ENCODE assay signal across 16 cellular contexts in the genomic region with DNA sequence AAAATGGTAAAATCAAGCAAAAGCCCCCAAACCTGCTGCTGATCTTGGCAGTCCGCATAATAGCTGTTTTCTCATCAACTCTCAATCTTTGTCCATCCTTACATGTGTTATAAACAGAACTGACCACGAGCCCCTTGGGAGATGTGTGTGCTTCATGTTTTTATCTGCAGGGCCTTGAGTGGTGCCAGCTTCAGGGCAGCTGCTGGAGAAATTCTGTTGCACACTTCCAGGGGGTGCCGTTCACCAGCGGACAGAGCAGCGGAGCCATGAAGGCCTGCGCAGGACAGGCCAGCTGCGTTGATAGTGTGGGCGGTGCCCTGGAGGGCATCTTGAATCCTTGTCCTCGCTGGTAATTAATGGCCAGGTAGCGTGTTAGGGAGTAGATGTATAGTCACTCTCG. TPM values are rescaled to one million over a fixed set of nuclear protein-coding genes. Genes with fewer than 3 reads are reported as not detected.
DNase-seq lines count a peak whose midpoint lies in the region; ATAC-seq and TF ChIP-seq lines count a peak whose summit lies in the region.
"Had no signal": no experiment of that assay in that cellular context is flagged by ENCODE, and none has a peak within 500 bp of the region (broad histone marks: within the 10 kb centered on the region; RNA-seq: fewer than 3 reads in every experiment).

No MANE protein-coding gene starts in this region.

- no peaks in the 10 kb centered on the region for H3K9me3 ChIP-seq in CD4-positive, alpha-beta T cell (ENCODE audit: control insufficient read depth, low read length)
- no peaks in the 10 kb centered on the region for H3K9me3 ChIP-seq in gastrocnemius medialis
- no peaks in the 10 kb centered on the region for H3K9me3 ChIP-seq in smooth muscle cell (replicated peaks; ENCODE audit: low read depth)
- H3K9me3 ChIP-seq in GM23248 (ENCODE audit: low read depth) = no peaks in the 10 kb centered on the region
- H3K9me3 ChIP-seq: body of pancreas had no signal

- POLR2A ChIA-PET in CD4-positive, alpha-beta T cell (lab: Charles Lee) = no interaction called here
- POLR2A ChIA-PET in activated B cell treated with CpG ODN at 0.5 μM for 24 hours (lab: Charles Lee) = interaction anchor here (0.9 kb wide), 1 partner anchor 8 kb away, joined by 4 read pairs; no protein-coding TSS in a partner anchor

- H3K36me3 ChIP-seq in gastrocnemius medialis (peaks cover 0 to 5% of the 10 kb centered on the region in 2 donors), smooth muscle cell (ENCODE audit: low read depth) (no peaks in the 10 kb centered on the region), GM23248 (ENCODE audit: low read depth) (peaks cover 6% of the 10 kb centered on the region; the same call in 1 of the 2 replicates)

- TF ChIP-seq CTCF in CD4-positive, alpha-beta T cell (IDR thresholded peaks at IDR 0.05) = no peak
- TF ChIP-seq CTCF in activated B cell treated with CpG ODN at 0.5 μM for 24 hours (IDR thresholded peaks at IDR 0.05) (no peak), gastrocnemius medialis (IDR thresholded peaks at IDR 0.05 in 4 of 5, conservative IDR thresholded peaks at IDR 0.05 in 1 of 5) (no peak), smooth muscle cell (IDR thresholded peaks at IDR 0.05; ENCODE audit: borderline replicate concordance, insufficient read depth, poor library complexity, severe bottlenecking) (no peak)

- H3K9me3 Mint-ChIP-seq in CD4-positive, alpha-beta T cell = no peaks in the 10 kb centered on the region
- no peaks in the 10 kb centered on the region for H3K9me3 Mint-ChIP-seq in activated B cell treated with CpG ODN at 0.5 μM for 24 hours
- H3K9me3 Mint-ChIP-seq: activated CD4-positive, alpha-beta memory T cell treated with anti-CD3 and anti-CD28 coated beads for 36 hours had no signal

- ATAC-seq in CD4-positive, alpha-beta T cell (ENCODE audit: poor library complexity) = no peak
- ATAC-seq in activated B cell treated with CpG ODN at 0.5 μM for 24 hours (ENCODE audit: low read depth) = peak; percentile 18
- no peak for ATAC-seq in gastrocnemius medialis
- no peak for ATAC-seq in HG03159 (IDR thresholded peaks at IDR 0.05; ENCODE audit: unreplicated experiment)
- ATAC-seq: body of pancreas had no signal

- H3K79me2 ChIP-seq in smooth muscle cell (ENCODE audit: low read depth) = peaks cover 99% of the 10 kb centered on the region
- peaks cover 100% of the 10 kb centered on the region for H3K79me2 ChIP-seq in GM23248 (ENCODE audit: insufficient read depth)

- in situ Hi-C loops in gastrocnemius medialis (cut with MboI; ENCODE audit: low sequenced_read_pairs in 4 of 4) (no loop called here), GM23248 (cut with MboI) (no loop called here)

- peak overlapping the region; percentile 43 for H3K27ac Mint-ChIP-seq in CD4-positive, alpha-beta T cell
- peak overlapping the region; percentile 77 for H3K27ac Mint-ChIP-seq in activated B cell treated with CpG ODN at 0.5 μM for 24 hours
- H3K27ac Mint-ChIP-seq: activated CD4-positive, alpha-beta memory T cell treated with anti-CD3 and anti-CD28 coated beads for 36 hours had no signal

- H3K4me2 ChIP-seq in smooth muscle cell = no peak overlapping the region
- H3K4me2 ChIP-seq in GM23248 (ENCODE audit: unreplicated experiment) = no peak overlapping the region

- H3F3A ChIP-seq in smooth muscle cell (ENCODE audit: low read depth) (peaks cover 7% of the 10 kb centered on the region), GM23248 (ENCODE audit: insufficient read depth) (peaks cover 27% of the 10 kb centered on the region)

- H3K9ac ChIP-seq in smooth muscle cell (ENCODE audit: low read depth) (no peak overlapping the region), GM23248 (no peak overlapping the region)

- H3K4me3 ChIP-seq in gastrocnemius medialis = no peak overlapping the region
- H3K4me3 ChIP-seq in smooth muscle cell = no peak overlapping the region
- H3K4me3 ChIP-seq in GM23248 = no peak overlapping the region
- H3K4me3 ChIP-seq: body of pancreas had no signal

- H3K4me1 ChIP-seq in gastrocnemius medialis = peaks cover 90 to 97% of the 10 kb centered on the region in 2 donors
- peaks cover 4% of the 10 kb centered on the region for H3K4me1 ChIP-seq in smooth muscle cell (ENCODE audit: low read depth)
- peaks cover 16% of the 10 kb centered on the region for H3K4me1 ChIP-seq in GM23248 (ENCODE audit: insufficient read depth)

- peaks cover 63% of the 10 kb centered on the region for H3K4me1 Mint-ChIP-seq in CD4-positive, alpha-beta T cell (ENCODE audit: low read depth)
- H3K4me1 Mint-ChIP-seq in activated B cell treated with CpG ODN at 0.5 μM for 24 hours = peaks cover 68% of the 10 kb centered on the region

- peaks cover 100% of the 10 kb centered on the region for H4K20me1 ChIP-seq in smooth muscle cell (ENCODE audit: low read depth)
- H4K20me1 ChIP-seq in GM23248 (ENCODE audit: insufficient read depth) = peaks cover 15% of the 10 kb centered on the region; the same call in 1 of the 2 replicates

- intact Hi-C loops in CD4-positive, alpha-beta T cell (cut with DNase I, micrococcal nuclease) = no loop called here
- intact Hi-C loops in activated B cell treated with CpG ODN at 0.5 μM for 24 hours (cut with micrococcal nuclease) (no loop called here), gastrocnemius medialis (cut with DNase I; ENCODE audit: low total_unique reads) (loop anchor here (2.0 kb wide), 1 partner anchor 32 kb away; no protein-coding TSS in a partner anchor)

- WGBS in smooth muscle cell (ENCODE audit: low lambda C conversion rate) = 90% methylated on average over 11 of the region's 11 CpGs
- 85 to 89% methylated on average over 11 of the region's 11 CpGs for WGBS in GM23248 (ENCODE audit: low coverage in 1 of 2, low lambda C conversion rate in 2 of 2, missing lambda C conversion rate in 2 of 2), 2 experiments

- TF ChIP-seq POLR2A in gastrocnemius medialis (IDR thresholded peaks at IDR 0.05) = no peak

- no peak overlapping the region for H3K4me3 Mint-ChIP-seq in CD4-positive, alpha-beta T cell
- peak overlapping the region; percentile 5 for H3K4me3 Mint-ChIP-seq in activated B cell treated with CpG ODN at 0.5 μM for 24 hours
- H3K4me3 Mint-ChIP-seq: activated CD4-positive, alpha-beta memory T cell treated with anti-CD3 and anti-CD28 coated beads for 36 hours had no signal

- no peak overlapping the region for H3K27ac ChIP-seq in CD4-positive, alpha-beta T cell (ENCODE audit: low read depth, low read length)
- H3K27ac ChIP-seq in gastrocnemius medialis (peak overlapping the region; percentile 77 to 86 (median 78)), smooth muscle cell (ENCODE audit: low read depth) (no peak overlapping the region), GM23248 (no peak overlapping the region)

- H3K36me3 Mint-ChIP-seq in CD4-positive, alpha-beta T cell (ENCODE audit: low read depth) = peaks cover 5% of the 10 kb centered on the region
- H3K36me3 Mint-ChIP-seq in activated B cell treated with CpG ODN at 0.5 μM for 24 hours (ENCODE audit: low read depth) = peaks cover 26% of the 10 kb centered on the region
- H3K36me3 Mint-ChIP-seq: activated CD4-positive, alpha-beta memory T cell treated with anti-CD3 and anti-CD28 coated beads for 36 hours had no signal

- DNase-seq in CD4-positive, alpha-beta T cell = peak in 1 of 10 experiments; percentile 25
- DNase-seq in activated B cell treated with CpG ODN at 0.5 μM for 24 hours = no peak
- peak; percentile 48 for DNase-seq in islet precursor cell
- DNase-seq in gastrocnemius medialis = peak in 1 of 2 donors; percentile 27
- no peak for DNase-seq in smooth muscle cell (lab: John Stamatoyannopoulos, UW; ENCODE audit: unreplicated experiment)
- no peak for DNase-seq in midbrain (lab: John Stamatoyannopoulos, UW)
- no peak for DNase-seq in GM23248
- DNase-seq: activated CD4-positive, alpha-beta memory T cell treated with anti-CD3 and anti-CD28 coated beads for 36 hours; GDM1; hypothalamus; NCI-H187 treated with DMSO at 0.1 percent for 48 hours; NCI-H774; stimulated activated CD4-positive, alpha-beta T cell treated with anti-CD3 and anti-CD28 coated beads, Interleukin-1b, Interleukin-23, amount 100 ng/mL, for 48 hours; stimulated activated CD8-positive, alpha-beta memory T cell treated with anti-CD3 and anti-CD28 coated beads, Interleukin-4, amount 100 ng/mL, for 48 hours had no signal

- CTCF ChIA-PET in CD4-positive, alpha-beta T cell (lab: Charles Lee) = interaction anchor here (0.5 kb wide), 1 partner anchor 71 kb away, joined by 3 read pairs; no protein-coding TSS in a partner anchor
- CTCF ChIA-PET in activated B cell treated with CpG ODN at 0.5 μM for 24 hours (lab: Charles Lee) = no interaction called here

- H3K9me2 ChIP-seq in GM23248 (ENCODE audit: insufficient read depth) = no peaks in the 10 kb centered on the region

- no peaks in the 10 kb centered on the region for H3K27me3 ChIP-seq in CD4-positive, alpha-beta T cell (ENCODE audit: control insufficient read depth, insufficient read depth, low read length)
- H3K27me3 ChIP-seq in gastrocnemius medialis (no peaks in the 10 kb centered on the region), smooth muscle cell (ENCODE audit: low read depth) (no peaks in the 10 kb centered on the region), GM23248 (replicated peaks; ENCODE audit: insufficient read depth) (no peaks in the 10 kb centered on the region)
- H3K27me3 ChIP-seq: body of pancreas had no signal

- H3K27me3 Mint-ChIP-seq in CD4-positive, alpha-beta T cell = no peaks in the 10 kb centered on the region
- H3K27me3 Mint-ChIP-seq in activated B cell treated with CpG ODN at 0.5 μM for 24 hours = no peaks in the 10 kb centered on the region
- H3K27me3 Mint-ChIP-seq: activated CD4-positive, alpha-beta memory T cell treated with anti-CD3 and anti-CD28 coated beads for 36 hours had no signal

- H2AFZ ChIP-seq in smooth muscle cell (ENCODE audit: low read depth) = no peak overlapping the region
- H2AFZ ChIP-seq in GM23248 = no peak overlapping the region

RNA-seq across cellular contexts. Expression of gene MPRIP, which starts 20.1 kb away (rescaled TPM):
- 100 to 1,000 TPM; 176 to 188 TPM for total RNA-seq in CD4-positive, alpha-beta T cell
- 206 and 231 TPM in 2 replicates for total RNA-seq in activated B cell treated with CpG ODN at 0.5 μM for 24 hours
- total RNA-seq in gastrocnemius medialis = 100 to 1,000 TPM in 3 of 4 donors, 10 to 100 TPM in 1; 71.1 to 127 (median 124) TPM
- 58.8 and 62.5 TPM in 2 replicates for total RNA-seq in smooth muscle cell
- 67.2 and 69.3 TPM in 2 replicates for polyA plus RNA-seq in smooth muscle cell
- 292 TPM in 2 replicates for total RNA-seq in GM23248 (2014; rRNA removed; shearing (Covaris generic))
- polyA plus RNA-seq in GM23248 (2016; fragmentation: Nextera tagmentation; extraction: Ambion mirVana) = 68.4 and 73.5 TPM in 2 replicates

Comparison
In these comparisons a context has a peak if more than half of its experiments do, and no peak if none do; other contexts are left out.
1. H3K27ac ChIP-seq: peak in gastrocnemius medialis (4 of 4); none in CD4-positive, alpha-beta T cell (single experiment), smooth muscle cell (single experiment) and GM23248 (single experiment).